18 cellular contexts compared by ENCODE assay signal in the genomic region with DNA sequence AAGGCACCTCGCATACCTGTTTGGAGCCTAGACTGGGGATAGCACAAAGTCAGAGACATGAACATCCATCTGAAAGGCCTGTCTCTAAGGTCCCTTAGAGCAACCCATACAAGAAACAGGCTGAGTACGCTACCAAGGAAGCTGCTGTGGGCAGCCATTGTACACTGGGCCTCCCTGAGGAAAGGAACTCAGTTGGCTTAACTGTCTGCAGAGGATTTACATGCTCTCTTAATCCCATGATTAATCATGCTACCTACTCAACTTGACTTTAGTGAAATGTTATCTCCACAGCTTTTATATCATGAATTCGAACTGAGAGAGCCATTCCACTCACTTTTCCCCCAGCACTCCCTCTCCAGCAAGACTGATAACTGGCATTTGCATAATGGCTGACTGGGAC. TPM values are rescaled to one million over a fixed set of nuclear protein-coding genes. Genes with fewer than 3 reads are reported as not detected.
DNase-seq lines count a peak whose midpoint lies in the region; ATAC-seq, FAIRE-seq and TF ChIP-seq lines count a peak whose summit lies in the region.
"Had no signal": no experiment of that assay in that cellular context is flagged by ENCODE, and none has a peak within 500 bp of the region (broad histone marks: within the 10 kb centered on the region; RNA-seq: fewer than 3 reads in every experiment).

No MANE protein-coding gene starts in this region.

- TF ChIP-seq RAD21 in H1 (IDR thresholded peaks at IDR 0.05 in 1 of 2, conservative IDR thresholded peaks at IDR 0.05 in 1 of 2; ENCODE audit: low read depth in 2 of 2, low read length in 2 of 2): no peak

- H3K14ac ChIP-seq in H1 (ENCODE audit: insufficient read length): no peak overlapping the region

- DNase-seq in D341Med (ENCODE audit: low spot score) (peak; percentile 52), Karpas-422 (no peak), WERI-Rb-1 (peak; percentile 57), H1 (ENCODE audit: low read depth in 1 of 2, low spot score in 2 of 2) (no peak), GM10266 (ENCODE audit: extremely low spot score) (no peak), NCI-H1417 (lab: John Stamatoyannopoulos, UW) (no peak)
- DNase-seq in stimulated activated naive CD4-positive, alpha-beta T cell (lab: John Stamatoyannopoulos, UW): no peak
- DNase-seq: C1 segment of cervical spinal cord; CD4-positive, CD25-positive, alpha-beta regulatory T cell; CD8-positive, alpha-beta T cell; DMS53; DMS79 treated with DMSO at 0.1 percent for 48 hours; GF-D8; GOT3; H9 had no signal

- no peak overlapping the region for H4K91ac ChIP-seq in H1 (replicated peaks; ENCODE audit: insufficient read length, low read length)

- H3K23me2 ChIP-seq in H1 (ENCODE audit: low read depth, low read length): no peaks in the 10 kb centered on the region

- H4K5ac ChIP-seq in H1 (ENCODE audit: insufficient read length, low read depth, low read length): no peak overlapping the region

- H3K9me2 ChIP-seq in Karpas-422 (replicated peaks; ENCODE audit: insufficient read depth, low read length): no peaks in the 10 kb centered on the region

- H3K36me3 ChIP-seq in Karpas-422 (ENCODE audit: insufficient read depth, low read length): peaks cover 4% of the 10 kb centered on the region; the same call in 1 of the 2 replicates
- peaks cover 26% of the 10 kb centered on the region for H3K36me3 ChIP-seq in WERI-Rb-1
- H3K36me3 ChIP-seq in H1 (ENCODE audit: control insufficient read depth in 2 of 4, insufficient read depth in 4 of 4, low read length in 3 of 4): peaks cover 0 to 4% (median 1%) of the 10 kb centered on the region in 4 experiments; a peak in 1 of 8 replicates

- no peak overlapping the region for H2BK12ac ChIP-seq in H1 (ENCODE audit: low read depth, low read length)

- peak overlapping the region; percentile 37; the same call in 1 of the 2 replicates for H2BK5ac ChIP-seq in H1 (ENCODE audit: low read depth, low read length)

- H3K27ac ChIP-seq in Karpas-422 (ENCODE audit: low read length) (peak overlapping the region; percentile 7; the same call in 1 of the 2 replicates), WERI-Rb-1 (no peak overlapping the region; the same call in none of the 2 replicates), H1 (ENCODE audit: low read depth, low read length) (no peak overlapping the region)

- H3K4me3 ChIP-seq in Karpas-422 (ENCODE audit: low read length) (no peak overlapping the region), WERI-Rb-1 (ENCODE audit: low read depth, low read length) (no peak overlapping the region), H1 (ENCODE audit: extremely low read depth in 1 of 4, insufficient read depth in 2 of 4, low read depth in 3 of 4, low read length in 4 of 4) (no peak overlapping the region)

- no peak overlapping the region for H2AK5ac ChIP-seq in H1 (ENCODE audit: low read depth, low read length)

- no peak overlapping the region for H3K56ac ChIP-seq in H1 (replicated peaks; ENCODE audit: insufficient read length, low read depth, low read length)

- no peak overlapping the region for H3K23ac ChIP-seq in H1 (ENCODE audit: insufficient read length)

- TF ChIP-seq EP300 in H1 (IDR thresholded peaks at IDR 0.05; ENCODE audit: borderline replicate concordance in 1 of 2, low read depth in 2 of 2, low read length in 2 of 2): no peak

- ATAC-seq in esophagus mucosa: no peak
- ATAC-seq: CD8-positive, alpha-beta T cell; HCT116 had no signal

- no peak for TF ChIP-seq POLR2A in H1 (IDR thresholded peaks at IDR 0.05; ENCODE audit: control extremely low read depth in 1 of 2, low read depth in 2 of 2, low read length in 2 of 2)

- CTCF ChIA-PET in H1 (lab: Charles Lee; ENCODE audit: partially characterized antibody): interaction anchor here (1.0 to 1.4 kb wide), 2 partner anchors 14 to 34 kb away, joined by 3 to 7 read pairs; no protein-coding TSS in a partner anchor

- H2AFZ ChIP-seq in Karpas-422 (ENCODE audit: low read length) (no peak overlapping the region), H1 (ENCODE audit: low read length) (no peak overlapping the region)

- H3K4ac ChIP-seq in H1 (replicated peaks; ENCODE audit: insufficient read length, low read depth, low read length): no peak overlapping the region

- H4K20me1 ChIP-seq in Karpas-422 (ENCODE audit: insufficient read depth, low read depth, low read length) (no peaks in the 10 kb centered on the region), H1 (replicated peaks in 1 of 2; ENCODE audit: control insufficient read depth in 1 of 2, insufficient read depth in 2 of 2, low read length in 2 of 2) (peaks cover 0 to 4% of the 10 kb centered on the region in 2 experiments)

- H3K27me3 ChIP-seq in Karpas-422 (ENCODE audit: low read length) (no peaks in the 10 kb centered on the region), WERI-Rb-1 (ENCODE audit: insufficient read depth, low read depth, severe bottlenecking) (no peaks in the 10 kb centered on the region), H1 (replicated peaks in 1 of 4; ENCODE audit: control insufficient read depth in 3 of 4, extremely low read depth in 1 of 4, insufficient read depth in 3 of 4, low read length in 3 of 4) (no peaks in the 10 kb centered on the region)

- H3K4me1 ChIP-seq in Karpas-422 (ENCODE audit: low read length): peaks cover 32% of the 10 kb centered on the region
- H3K4me1 ChIP-seq in H1 (replicated peaks in 1 of 4; ENCODE audit: control insufficient read depth in 3 of 4, insufficient read depth in 4 of 4, low read length in 3 of 4): no peaks in the 10 kb centered on the region

- no peak for FAIRE-seq in H1 (lab: Jason Lieb, UNC)
- FAIRE-seq: GM12892 had no signal

- H4K8ac ChIP-seq in H1 (ENCODE audit: extremely low read depth, insufficient read depth, low read length): no peak overlapping the region

- no peak overlapping the region for H2BK120ac ChIP-seq in H1 (replicated peaks; ENCODE audit: low read depth, low read length)

- H3K9me3 ChIP-seq in Karpas-422 (ENCODE audit: low read length): no peaks in the 10 kb centered on the region
- H3K9me3 ChIP-seq in WERI-Rb-1 (ENCODE audit: severe bottlenecking): no peaks in the 10 kb centered on the region
- H3K9me3 ChIP-seq in H1 (ENCODE audit: insufficient read depth in 2 of 2, low read depth in 1 of 2, low read length in 1 of 2): no peaks in the 10 kb centered on the region

- H3K79me2 ChIP-seq in Karpas-422 (ENCODE audit: low read length): peaks cover 46% of the 10 kb centered on the region
- peaks cover 0 to 3% of the 10 kb centered on the region in 2 experiments; a peak in 2 of 4 replicates for H3K79me2 ChIP-seq in H1 (ENCODE audit: control insufficient read depth in 1 of 2, insufficient read depth in 2 of 2, low read length in 2 of 2)

- H3K9ac ChIP-seq in Karpas-422 (ENCODE audit: low read length) (no peak overlapping the region), H1 (replicated peaks in 1 of 4; ENCODE audit: extremely low read depth in 1 of 4, low read depth in 3 of 4, low read length in 3 of 4) (no peak overlapping the region)

- peaks cover 3% of the 10 kb centered on the region for H3K79me1 ChIP-seq in H1 (ENCODE audit: low read depth, low read length)

- POLR2A ChIA-PET in H1 (lab: Charles Lee; ENCODE audit: partially characterized antibody): interaction anchor here (1.6 kb wide), 1 partner anchor 16 kb away, joined by 4 read pairs; no protein-coding TSS in a partner anchor

- no peak overlapping the region for H2BK15ac ChIP-seq in H1 (ENCODE audit: low read length)

- H3K18ac ChIP-seq in H1 (ENCODE audit: extremely low read depth, low read length): no peak overlapping the region

- 89% methylated on average over 3 of the region's 3 CpGs; no CpG with 5 or more reads in 1 of the 2 experiments for WGBS in H1 (ENCODE audit: extremely low coverage in 1 of 2, insufficient coverage in 1 of 2, insufficient read length in 1 of 2, insufficient replicate concordance in 2 of 2, low coverage in 1 of 2, low lambda C conversion rate in 2 of 2, missing lambda C conversion rate in 1 of 2), 2 experiments

- TF ChIP-seq CTCF in WERI-Rb-1 (IDR thresholded peaks at IDR 0.05; ENCODE audit: low read depth, low read length) (no peak), H1 (IDR thresholded peaks at IDR 0.05; ENCODE audit: control extremely low read depth in 1 of 3, insufficient read depth in 1 of 3, low read depth in 1 of 3, low read length in 3 of 3) (no peak), GM10266 (IDR thresholded peaks at IDR 0.05; ENCODE audit: control insufficient read depth, insufficient read depth, low read depth, missing control alignments) (no peak)

- H3K4me2 ChIP-seq in Karpas-422 (ENCODE audit: low read depth, low read length, poor library complexity, severe bottlenecking) (no peak overlapping the region), H1 (ENCODE audit: insufficient read depth in 1 of 2, low read depth in 2 of 2, low read length in 2 of 2) (no peak overlapping the region)

- no peak overlapping the region for H2BK20ac ChIP-seq in H1 (ENCODE audit: low read length)

TF ChIP-seq in H1, 55 proteins besides CTCF, POLR2A, EP300 and RAD21 (continues in another document):
- TF ChIP-seq TEAD4 (IDR thresholded peaks at IDR 0.05; ENCODE audit: low read depth, low read length) (no peak), BRCA1 (IDR thresholded peaks at IDR 0.05; ENCODE audit: low read depth, low read length) (no peak), KDM1A (IDR thresholded peaks at IDR 0.05; ENCODE audit: borderline replicate concordance, low read length) (no peak), CBX8 (IDR thresholded peaks at IDR 0.05; ENCODE audit: borderline replicate concordance, low read depth, low read length) (no peak), TAF7 (optimal IDR thresholded peaks at IDR 0.05; ENCODE audit: borderline replicate concordance, low read depth, low read length) (no peak)

RNA-seq across cellular contexts. Expression of a gene that starts 26.0 kb away (rescaled TPM):
- total RNA-seq in Karpas-422 (2014; rRNA removed; shearing (Covaris generic); ENCODE audit: low replicate concordance): 10.9 and 14.8 TPM in 2 replicates
- 12.8 and 12.9 TPM in 2 replicates for total RNA-seq in H1 (2021; fragmentation: NEBNext Ultra II Directional; extraction: Animal tissue kit (Norgen Biotek cat#: 25700))
- polyA plus RNA-seq in H1 (2011; rRNA removed): 6.2 and 7.3 TPM in 2 replicates
- polyA plus RNA-seq in H1 (2011; cell fraction: cytosol; rRNA removed): 8.4 TPM
- 12.3 TPM for polyA plus RNA-seq in H1 (2011; cell fraction: nucleus; rRNA removed)
- 6.0 to 7.7 TPM (median 7.4 TPM) in 4 replicates for polyA plus RNA-seq in H1 (2012, experiment 1 of 2)
- 0.55 TPM for polyA plus RNA-seq in H1 (2012, experiment 2 of 2)
- polyA plus RNA-seq in H1 (2013, experiment 1 of 2): 5.1 TPM
- 5.6 TPM for polyA plus RNA-seq in H1 (2013, experiment 2 of 2)
- polyA minus RNA-seq in H1 (2011; rRNA and poly(A)+ RNA removed): 38.1 and 51.2 TPM in 2 replicates
- 14.8 TPM for polyA minus RNA-seq in H1 (2011; cell fraction: cytosol; rRNA and poly(A)+ RNA removed)
- 21.3 TPM for polyA minus RNA-seq in H1 (2011; cell fraction: nucleus; rRNA and poly(A)+ RNA removed)
- 0.88 TPM for total RNA-seq in esophagus mucosa

Comparison
In these comparisons a context has a peak if more than half of its experiments do, and no peak if none do; other contexts are left out.
1. DNase-seq: peak in D341Med (single experiment) and WERI-Rb-1 (single experiment); none in Karpas-422 (single experiment), H1 (0 of 2), stimulated activated naive CD4-positive, alpha-beta T cell (0 of 6), GM10266 (single experiment) and NCI-H1417 (0 of 3).